ENCODE assay signal across 9 cellular contexts in genomic region chr6:150632785-150633465, GRCh38. TPM values are rescaled to one million over a fixed set of nuclear protein-coding genes. Genes with fewer than 3 reads are reported as not detected.
DNase-seq lines count a peak whose midpoint lies in the region; ATAC-seq and TF ChIP-seq lines count a peak whose summit lies in the region.
"Had no signal": no experiment of that assay in that cellular context is flagged by ENCODE, and none has a peak within 500 bp of the region (broad histone marks: within the 10 kb centered on the region; RNA-seq: fewer than 3 reads in every experiment).

No MANE protein-coding gene starts in this region.

- no peak overlapping the region for H2AFZ ChIP-seq in smooth muscle cell (ENCODE audit: low read depth)

- H3K9me3 ChIP-seq in smooth muscle cell (replicated peaks; ENCODE audit: low read depth), result no peaks in the 10 kb centered on the region
- H3K9me3 ChIP-seq in adrenal gland (replicated peaks in 1 of 3), result no peaks in the 10 kb centered on the region

- H3K27ac Mint-ChIP-seq in T-cell, result peak overlapping the region; percentile 85 to 86

- H3K27me3 ChIP-seq in smooth muscle cell (ENCODE audit: low read depth), result no peaks in the 10 kb centered on the region
- H3K27me3 ChIP-seq in adrenal gland, result no peaks in the 10 kb centered on the region

- peak; percentile 45 for ATAC-seq in GM18870 (IDR thresholded peaks at IDR 0.05; ENCODE audit: unreplicated experiment)
- peak; percentile 40 for ATAC-seq in HG02623 (IDR thresholded peaks at IDR 0.05; ENCODE audit: unreplicated experiment)
- peak in 3 of 4 experiments; percentile 9 to 61 (median 20) for ATAC-seq in T-cell (replicated peaks in 1 of 4)

- peaks cover 2% of the 10 kb centered on the region for H4K20me1 ChIP-seq in smooth muscle cell (ENCODE audit: low read depth)

- H3K4me1 Mint-ChIP-seq in T-cell, result peaks cover 27 to 67% (median 44%) of the 10 kb centered on the region in 3 donors

- no peak overlapping the region for H3K9ac ChIP-seq in smooth muscle cell (ENCODE audit: low read depth)

- DNase-seq in T-cell, result no peak
- no peak for DNase-seq in smooth muscle cell (lab: John Stamatoyannopoulos, UW; ENCODE audit: unreplicated experiment)
- no peak for DNase-seq in DMS153 treated with DMSO at 0.1 percent for 48 hours (lab: John Stamatoyannopoulos, UW; ENCODE audit: unreplicated experiment)
- no peak for DNase-seq in adrenal gland
- DNase-seq in AG08395 (ENCODE audit: low spot score), result no peak
- no peak for DNase-seq in NK-92 treated with Interleukin-12 subunit alpha and Interleukin-12 subunit beta, amount 100 ng/mL, for 24 hours (lab: John Stamatoyannopoulos, UW)
- DNase-seq: NCI-H774 had no signal

- H3K4me3 ChIP-seq in smooth muscle cell, result no peak overlapping the region
- no peak overlapping the region for H3K4me3 ChIP-seq in adrenal gland

- CTCF ChIA-PET in T-cell (lab: Charles Lee), result interaction anchor here in 1 of 2 donors (0.6 kb wide), 1 partner anchor 690 kb away, joined by 3 read pairs; no protein-coding TSS in a partner anchor

- no peaks in the 10 kb centered on the region for H3K9me3 Mint-ChIP-seq in T-cell

- intact Hi-C loops in adrenal gland (cut with DNase I), result no loop called here

- peaks cover 2% of the 10 kb centered on the region for H3F3A ChIP-seq in smooth muscle cell (ENCODE audit: low read depth)

- TF ChIP-seq POLR2A in adrenal gland (IDR thresholded peaks at IDR 0.05), result no peak

- WGBS in smooth muscle cell (ENCODE audit: low lambda C conversion rate), result 87% methylated on average over 13 of the region's 13 CpGs
- WGBS in adrenal gland, 4 donors, result 74 to 82% (median 77%) methylated on average over 13 of the region's 13 CpGs

- no peaks in the 10 kb centered on the region for H3K79me2 ChIP-seq in smooth muscle cell (ENCODE audit: low read depth)

- H3K27ac ChIP-seq in smooth muscle cell (ENCODE audit: low read depth), result no peak overlapping the region
- peak overlapping the region in 1 of 5 donors; percentile 3 for H3K27ac ChIP-seq in adrenal gland

- H3K36me3 Mint-ChIP-seq in T-cell, result no peaks in the 10 kb centered on the region

- peaks cover 4% of the 10 kb centered on the region for H3K4me1 ChIP-seq in smooth muscle cell (ENCODE audit: low read depth)
- peaks cover 0 to 9% of the 10 kb centered on the region in 2 donors for H3K4me1 ChIP-seq in adrenal gland (replicated peaks in 1 of 2)

- H3K27me3 Mint-ChIP-seq in T-cell, result peaks cover 0 to 4% of the 10 kb centered on the region in 2 donors

- H3K36me3 ChIP-seq in smooth muscle cell (ENCODE audit: low read depth) (no peaks in the 10 kb centered on the region), adrenal gland (replicated peaks in 1 of 2) (no peaks in the 10 kb centered on the region)

- peak overlapping the region; percentile 73 to 81 (median 78) for H3K4me3 Mint-ChIP-seq in T-cell

- peak overlapping the region; percentile 39 for H3K4me2 ChIP-seq in smooth muscle cell

- POLR2A ChIA-PET in T-cell (lab: Charles Lee), result no interaction called here

- TF ChIP-seq CTCF in smooth muscle cell (IDR thresholded peaks at IDR 0.05; ENCODE audit: borderline replicate concordance, insufficient read depth, poor library complexity, severe bottlenecking) (no peak), adrenal gland (IDR thresholded peaks at IDR 0.05) (no peak)

RNA-seq across cellular contexts. Expression of gene PLEKHG1, which starts 33.2 kb away (rescaled TPM):
- total RNA-seq in T-cell (10 to 100 TPM in 1 of 5 donors, 1 to 10 TPM in 4; 2.5 to 18.4 (median 5.4) TPM), smooth muscle cell (6.0 and 13.5 TPM in 2 replicates), adrenal gland (10 to 100 TPM in 4 of 8 donors, 1 to 10 TPM in 4; 3.4 to 14.5 (median 9.8) TPM)
- polyA plus RNA-seq in smooth muscle cell (1.5 and 5.4 TPM in 2 replicates), adrenal gland (1 to 10 TPM; 2.1 to 2.6 (median 2.3) TPM)
